ENCODE assay signal across 11 cellular contexts in the genomic region with DNA sequence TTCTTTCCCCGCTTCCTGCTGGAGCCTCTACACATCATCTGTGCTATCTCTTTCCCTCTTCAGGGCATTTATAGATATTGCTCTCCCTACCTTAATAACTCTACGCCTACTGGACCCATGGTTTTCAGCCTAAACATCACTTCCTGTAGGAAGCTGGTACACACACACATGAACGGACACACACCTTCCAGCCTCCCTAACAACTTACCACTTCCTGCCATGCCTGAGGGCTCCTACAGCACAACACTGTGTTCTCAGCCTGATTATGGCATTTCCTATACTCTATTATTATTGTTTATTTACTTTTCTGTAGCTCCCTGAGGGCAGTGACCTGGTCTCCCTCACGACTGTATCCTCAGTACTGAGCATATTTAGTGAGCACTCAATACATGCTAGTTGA.
DNase-seq lines count a peak whose midpoint lies in the region; ATAC-seq and TF ChIP-seq lines count a peak whose summit lies in the region.
"Had no signal": no experiment of that assay in that cellular context is flagged by ENCODE, and none has a peak within 500 bp of the region (broad histone marks: within the 10 kb centered on the region; RNA-seq: fewer than 3 reads in every experiment).

No MANE protein-coding gene starts in this region.

- H3K27ac Mint-ChIP-seq in CD4-positive, CD25-positive, alpha-beta regulatory T cell = peak overlapping the region; percentile 33 to 88 (median 88)
- peak overlapping the region; percentile 57 to 88 for H3K27ac Mint-ChIP-seq in effector memory CD8-positive, alpha-beta T cell
- H3K27ac Mint-ChIP-seq in type B pancreatic cell = no peak overlapping the region

- H3K36me3 ChIP-seq in CD4-positive, CD25-positive, alpha-beta regulatory T cell (ENCODE audit: control insufficient read depth, insufficient read depth, low read length) = peaks cover 13% of the 10 kb centered on the region
- H3K36me3 ChIP-seq in Peyer's patch = no peaks in the 10 kb centered on the region
- H3K36me3 ChIP-seq: gastroesophageal sphincter had no signal

- TF ChIP-seq CTCF in Peyer's patch (IDR thresholded peaks at IDR 0.05) = no peak
- TF ChIP-seq CTCF in type B pancreatic cell (conservative IDR thresholded peaks at IDR 0.05) = no peak

- H3K9me3 Mint-ChIP-seq in CD4-positive, CD25-positive, alpha-beta regulatory T cell = peaks cover 0 to 1% (median 0%) of the 10 kb centered on the region in 7 donors
- H3K9me3 Mint-ChIP-seq in effector memory CD8-positive, alpha-beta T cell = no peaks in the 10 kb centered on the region
- H3K9me3 Mint-ChIP-seq in type B pancreatic cell = peaks cover 4% of the 10 kb centered on the region

- no peaks in the 10 kb centered on the region for H3K27me3 ChIP-seq in CD4-positive, CD25-positive, alpha-beta regulatory T cell (ENCODE audit: control insufficient read depth, insufficient read depth, low read length)
- H3K27me3 ChIP-seq in Peyer's patch = no peaks in the 10 kb centered on the region
- H3K27me3 ChIP-seq: gastroesophageal sphincter had no signal

- H3K27me3 Mint-ChIP-seq in CD4-positive, CD25-positive, alpha-beta regulatory T cell = no peaks in the 10 kb centered on the region
- H3K27me3 Mint-ChIP-seq in effector memory CD8-positive, alpha-beta T cell = no peaks in the 10 kb centered on the region
- no peaks in the 10 kb centered on the region for H3K27me3 Mint-ChIP-seq in type B pancreatic cell

- peak in 1 of 2 donors; percentile 12 for ATAC-seq in CD4-positive, CD25-positive, alpha-beta regulatory T cell (ENCODE audit: low read depth in 2 of 2)
- ATAC-seq in GM18907 (IDR thresholded peaks at IDR 0.05; ENCODE audit: unreplicated experiment) = peak; percentile 49
- ATAC-seq in effector memory CD8-positive, alpha-beta T cell (replicated peaks) = peak; percentile 18
- ATAC-seq: gastroesophageal sphincter had no signal

- no peaks in the 10 kb centered on the region for H3K9me3 ChIP-seq in CD4-positive, CD25-positive, alpha-beta regulatory T cell (ENCODE audit: control insufficient read depth in 2 of 2, low read length in 2 of 2)
- no peaks in the 10 kb centered on the region for H3K9me3 ChIP-seq in Peyer's patch
- H3K9me3 ChIP-seq: gastroesophageal sphincter had no signal

- peak overlapping the region; percentile 53 for H3K4me3 ChIP-seq in CD4-positive, CD25-positive, alpha-beta regulatory T cell (ENCODE audit: low read depth, low read length)
- H3K4me3 ChIP-seq in Peyer's patch = no peak overlapping the region
- H3K4me3 ChIP-seq: gastroesophageal sphincter had no signal

- DNase-seq in CD4-positive, CD25-positive, alpha-beta regulatory T cell = peak in 2 of 3 donors; percentile 9 to 64
- DNase-seq in Peyer's patch (peak in 2 of 3 donors; percentile 58 to 72), NCI-H1092 (lab: John Stamatoyannopoulos, UW) (no peak), type B pancreatic cell (ENCODE audit: extremely low spot score, unreplicated experiment) (no peak), DMS153 treated with DMSO at 0.1 percent for 48 hours (lab: John Stamatoyannopoulos, UW; ENCODE audit: unreplicated experiment) (no peak)
- peak in 2 of 3 experiments; percentile 5 for DNase-seq in effector memory CD8-positive, alpha-beta T cell
- DNase-seq in stimulated activated naive CD4-positive, alpha-beta T cell treated with Interleukin-2 at 50 U/mL for 16 hours (lab: John Stamatoyannopoulos, UW) = no peak
- DNase-seq: NCI-H2227 treated with DMSO at 0.1 percent for 48 hours had no signal

- peaks cover 22% of the 10 kb centered on the region for H3K36me3 Mint-ChIP-seq in CD4-positive, CD25-positive, alpha-beta regulatory T cell
- peaks cover 52% of the 10 kb centered on the region for H3K36me3 Mint-ChIP-seq in effector memory CD8-positive, alpha-beta T cell (ENCODE audit: insufficient read depth)
- H3K36me3 Mint-ChIP-seq in type B pancreatic cell = no peaks in the 10 kb centered on the region

- peaks cover 12 to 74% (median 55%) of the 10 kb centered on the region in 4 donors for H3K4me1 Mint-ChIP-seq in CD4-positive, CD25-positive, alpha-beta regulatory T cell
- H3K4me1 Mint-ChIP-seq in effector memory CD8-positive, alpha-beta T cell (ENCODE audit: low read depth in 2 of 2) = peaks cover 40 to 53% of the 10 kb centered on the region in 2 donors
- peaks cover 4% of the 10 kb centered on the region for H3K4me1 Mint-ChIP-seq in type B pancreatic cell (ENCODE audit: unreplicated experiment)

- H3K4me1 ChIP-seq in CD4-positive, CD25-positive, alpha-beta regulatory T cell (ENCODE audit: control insufficient read depth, insufficient read depth, low read length, poor library complexity, severe bottlenecking) = peaks cover 45% of the 10 kb centered on the region
- H3K4me1 ChIP-seq in Peyer's patch = peaks cover 0 to 3% (median 0%) of the 10 kb centered on the region in 4 donors
- H3K4me1 ChIP-seq: gastroesophageal sphincter had no signal

- H3K4me3 Mint-ChIP-seq in CD4-positive, CD25-positive, alpha-beta regulatory T cell = peak overlapping the region; percentile 1 to 42 (median 27)
- H3K4me3 Mint-ChIP-seq in effector memory CD8-positive, alpha-beta T cell = peak overlapping the region; percentile 15 to 60
- H3K4me3 Mint-ChIP-seq in type B pancreatic cell = no peak overlapping the region

- no peak for TF ChIP-seq POLR2A in Peyer's patch (IDR thresholded peaks at IDR 0.05)

- peak overlapping the region; percentile 45 for H3K27ac ChIP-seq in CD4-positive, CD25-positive, alpha-beta regulatory T cell (ENCODE audit: insufficient read depth, low read length, poor library complexity, severe bottlenecking)
- peak overlapping the region in 3 of 4 donors; percentile 42 to 62 (median 45) for H3K27ac ChIP-seq in Peyer's patch
- H3K27ac ChIP-seq: C4-2B, gastroesophageal sphincter had no signal

Comparison
In these comparisons a context has a peak if more than half of its experiments do, and no peak if none do; other contexts are left out.
1. DNase-seq: peak in CD4-positive, CD25-positive, alpha-beta regulatory T cell (2 of 3), Peyer's patch (2 of 3) and effector memory CD8-positive, alpha-beta T cell (2 of 3); none in NCI-H1092 (single experiment), stimulated activated naive CD4-positive, alpha-beta T cell treated with Interleukin-2 at 50 U/mL for 16 hours (single experiment), type B pancreatic cell (single experiment) and DMS153 treated with DMSO at 0.1 percent for 48 hours (single experiment).